16 cellular contexts compared by ENCODE assay signal in genomic region chr16:68113765-68114240, GRCh38.
"Had no signal": no experiment of that assay in that cellular context is flagged by ENCODE, and none has a peak within 500 bp of the region (broad histone marks: within the 10 kb centered on the region; RNA-seq: fewer than 3 reads in every experiment).

No MANE protein-coding gene starts in this region.

- H3K4me3 Mint-ChIP-seq: activated CD4-positive, alpha-beta memory T cell treated with anti-CD3 and anti-CD28 coated beads, Interleukin-2, amount 10 ng/mL, durations not matched to agents 7 days and 5 days; activated T-cell treated with anti-CD3 and anti-CD28 coated beads, Interleukin-2, amount 50 U/mL, for 24 hours; brain; stimulated activated memory B cell treated with anti-CD40 and anti-IgM and Interleukin-4, amounts not matched to agents 10 μg/mL and 1 μg/mL and 100 μg/mL, for 72 hours; type B pancreatic cell had no signal

- H3K27ac Mint-ChIP-seq: activated CD4-positive, alpha-beta memory T cell treated with anti-CD3 and anti-CD28 coated beads, Interleukin-2, amount 10 ng/mL, durations not matched to agents 7 days and 5 days; brain; stimulated activated memory B cell treated with anti-CD40 and anti-IgM and Interleukin-4, amounts not matched to agents 10 μg/mL and 1 μg/mL and 100 μg/mL, for 72 hours; type B pancreatic cell had no signal

- H3K27ac ChIP-seq: foreskin keratinocyte, suprapubic skin, VCaP had no signal

- DNase-seq: activated CD4-positive, alpha-beta memory T cell treated with anti-CD3 and anti-CD28 coated beads, Interleukin-2, amount 10 ng/mL, durations not matched to agents 7 days and 5 days; activated effector memory CD4-positive, alpha-beta T cell treated with Interleukin-2 at 50 U/mL for 16 hours; activated naive CD4-positive, alpha-beta T cell treated with anti-CD3 and anti-CD28 coated beads, Interleukin-2, amount 50 U/mL, for 16 hours; activated T-cell treated with anti-CD3 and anti-CD28 coated beads, Interleukin-2, amount 50 U/mL, for 24 hours; amygdala; effector CD8-positive, alpha-beta T cell; foreskin keratinocyte; glutamatergic neuron; stimulated activated CD4-positive, alpha-beta T cell treated with anti-CD3 and anti-CD28 coated beads, Interleukin-2, amount 100 ng/mL, for 24 hours; T-helper 1 cell had no signal

- ATAC-seq: foreskin keratinocyte; SK-N-SH treated with all-trans-retinoic acid at 6 μM for 48 hours; stimulated activated memory B cell treated with anti-CD40 and anti-IgM and Interleukin-4, amounts not matched to agents 10 μg/mL and 1 μg/mL and 100 μg/mL, for 72 hours had no signal

- H3K4me1 Mint-ChIP-seq: brain had no signal

- H3K27me3 Mint-ChIP-seq: activated CD4-positive, alpha-beta memory T cell treated with anti-CD3 and anti-CD28 coated beads, Interleukin-2, amount 10 ng/mL, durations not matched to agents 7 days and 5 days; activated T-cell treated with anti-CD3 and anti-CD28 coated beads, Interleukin-2, amount 50 U/mL, for 24 hours; brain; stimulated activated memory B cell treated with anti-CD40 and anti-IgM and Interleukin-4, amounts not matched to agents 10 μg/mL and 1 μg/mL and 100 μg/mL, for 72 hours; type B pancreatic cell had no signal
